29 cellular contexts compared by ENCODE assay signal in genomic region chr10:8677642-8678041, GRCh38.
"Had no signal": no experiment of that assay in that cellular context is flagged by ENCODE, and none has a peak within 500 bp of the region (broad histone marks: within the 10 kb centered on the region; RNA-seq: fewer than 3 reads in every experiment).

No MANE protein-coding gene starts in this region.

- H3K27me3 Mint-ChIP-seq: memory B cell; stimulated activated memory B cell treated with anti-CD40 and anti-IgM and Interleukin-4, amounts not matched to agents 10 μg/mL and 1 μg/mL and 100 μg/mL, for 72 hours had no signal

- H3K27ac ChIP-seq: coronary artery, esophagus squamous epithelium, heart right ventricle, lower lobe of right lung, ovary, psoas muscle, sigmoid colon, stomach, thyroid gland, vagina had no signal

- H3K4me1 ChIP-seq: esophagus squamous epithelium, heart right ventricle, lower lobe of right lung, psoas muscle, sigmoid colon, stomach, thyroid gland, vagina had no signal

- H3K4me3 ChIP-seq: coronary artery, esophagus squamous epithelium, heart right ventricle, lower lobe of right lung, ovary, psoas muscle, sigmoid colon, stomach, thyroid gland, vagina had no signal

- H3K27ac Mint-ChIP-seq: memory B cell; stimulated activated memory B cell treated with anti-CD40 and anti-IgM and Interleukin-4, amounts not matched to agents 10 μg/mL and 1 μg/mL and 100 μg/mL, for 72 hours had no signal

- H3K9me3 ChIP-seq: lower lobe of right lung, ovary, psoas muscle, sigmoid colon, thyroid gland, vagina had no signal

- FAIRE-seq: endothelial cell of umbilical vein, islet of Langerhans had no signal

- ATAC-seq: heart right ventricle; left ventricle myocardium superior; lower lobe of right lung; naive thymus-derived CD8-positive, alpha-beta T cell; psoas muscle; right cardiac atrium; stimulated activated memory B cell treated with anti-CD40 and anti-IgM and Interleukin-4, amounts not matched to agents 10 μg/mL and 1 μg/mL and 100 μg/mL, for 72 hours had no signal

- H3K36me3 Mint-ChIP-seq: memory B cell; naive thymus-derived CD8-positive, alpha-beta T cell; stimulated activated memory B cell treated with anti-CD40 and anti-IgM and Interleukin-4, amounts not matched to agents 10 μg/mL and 1 μg/mL and 100 μg/mL, for 72 hours had no signal

- H3K4me1 Mint-ChIP-seq: memory B cell; naive thymus-derived CD8-positive, alpha-beta T cell; stimulated activated memory B cell treated with anti-CD40 and anti-IgM and Interleukin-4, amounts not matched to agents 10 μg/mL and 1 μg/mL and 100 μg/mL, for 72 hours had no signal

- H3K27me3 ChIP-seq: esophagus squamous epithelium, heart right ventricle, ovary, sigmoid colon, stomach, thyroid gland, vagina had no signal

- DNase-seq: dermis blood vessel endothelial cell; effector memory CD4-positive, alpha-beta T cell; erythroblast; esophagus squamous epithelium; foreskin melanocyte; glutamatergic neuron; heart right ventricle; hippocampal formation; kidney glomerular epithelial cell; left ventricle myocardium superior; lower lobe of right lung; naive thymus-derived CD8-positive, alpha-beta T cell; occipital lobe; ovary; posterior cingulate gyrus; psoas muscle; right cardiac atrium; sigmoid colon; stimulated activated CD4-positive, alpha-beta T cell treated with anti-CD3 and anti-CD28 coated beads, Interleukin-2, amount 100 ng/mL, for 24 hours; stimulated activated CD4-positive, alpha-beta T cell treated with anti-CD3 and anti-CD28 coated beads, Interleukin-4, amount 100 ng/mL, for 4 hours; stomach; thyroid gland; trophoblast cell had no signal

- H3K4me3 Mint-ChIP-seq: memory B cell; naive thymus-derived CD8-positive, alpha-beta T cell; stimulated activated memory B cell treated with anti-CD40 and anti-IgM and Interleukin-4, amounts not matched to agents 10 μg/mL and 1 μg/mL and 100 μg/mL, for 72 hours had no signal

- H3K36me3 ChIP-seq: esophagus squamous epithelium, heart right ventricle, lower lobe of right lung, ovary, sigmoid colon, stomach, thyroid gland, vagina had no signal
